ENCODE assay signal across 11 cellular contexts in the genomic region with DNA sequence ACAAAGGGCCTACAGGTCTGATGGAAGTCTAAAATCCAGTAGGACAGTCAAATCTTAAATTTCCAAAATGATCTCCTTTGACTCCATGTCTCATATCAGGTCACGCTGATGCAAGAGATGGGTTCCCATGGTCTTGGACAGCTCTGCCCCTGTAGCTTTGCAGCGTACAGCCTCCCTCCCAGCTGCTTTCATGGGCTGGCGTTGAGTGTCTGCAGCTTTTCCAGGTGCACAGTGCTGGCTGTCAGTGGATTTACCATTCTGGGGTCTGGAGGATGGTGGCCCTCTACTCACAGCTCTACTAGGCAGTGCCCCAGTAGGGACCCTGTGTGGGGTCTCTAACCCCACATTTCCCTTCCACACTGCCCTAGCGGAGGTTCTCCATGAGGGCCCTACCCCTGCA. TPM values are rescaled to one million over a fixed set of nuclear protein-coding genes. Genes with fewer than 3 reads are reported as not detected.
"Had no signal": no experiment of that assay in that cellular context is flagged by ENCODE, and none has a peak within 500 bp of the region (broad histone marks: within the 10 kb centered on the region; RNA-seq: fewer than 3 reads in every experiment).

No MANE protein-coding gene starts in this region.

RNA-seq across cellular contexts. Expression of a gene that starts 21.8 kb away (rescaled TPM):
- total RNA-seq: astrocyte, bronchial epithelial cell, dermis blood vessel endothelial cell, foreskin keratinocyte had no signal

RNA-seq across cellular contexts. Expression of a gene that starts 43.0 kb away (rescaled TPM):
- total RNA-seq: activated B cell treated with CpG ODN at 0.5 μM for 24 hours; activated CD8-positive, alpha-beta memory T cell treated with anti-CD3 and anti-CD28 coated beads for 36 hours; activated CD8-positive, alpha-beta memory T cell treated with anti-CD3 and anti-CD28 coated beads, Interleukin-2, amount 10 ng/mL, durations not matched to agents 7 days and 5 days; activated CD8-positive, alpha-beta T cell treated with anti-CD3 and anti-CD28 coated beads for 36 hours; activated T-cell treated with anti-CD3 and anti-CD28 coated beads, Interleukin-2, amount 50 U/mL, for 72 hours; astrocyte; bronchial epithelial cell; cardiac septum; cerebellum; dermis blood vessel endothelial cell; foreskin keratinocyte had no signal

RNA-seq across cellular contexts. Expression of a gene that starts 56.4 kb away (rescaled TPM):
- total RNA-seq: activated CD8-positive, alpha-beta memory T cell treated with anti-CD3 and anti-CD28 coated beads, Interleukin-2, amount 10 ng/mL, durations not matched to agents 7 days and 5 days had no signal

RNA-seq across cellular contexts. Expression of a gene that starts 57.6 kb away (rescaled TPM):
- total RNA-seq: activated CD8-positive, alpha-beta memory T cell treated with anti-CD3 and anti-CD28 coated beads for 36 hours; activated CD8-positive, alpha-beta T cell treated with anti-CD3 and anti-CD28 coated beads for 36 hours; bronchial epithelial cell; cerebellum; dermis blood vessel endothelial cell; foreskin keratinocyte had no signal
